26 cellular contexts compared by ENCODE assay signal in genomic region chr10:48696535-48696873, GRCh38. TPM values are rescaled to one million over a fixed set of nuclear protein-coding genes. Genes with fewer than 3 reads are reported as not detected.
"Had no signal": no experiment of that assay in that cellular context is flagged by ENCODE, and none has a peak within 500 bp of the region (broad histone marks: within the 10 kb centered on the region; RNA-seq: fewer than 3 reads in every experiment).

No MANE protein-coding gene starts in this region.

- H3K9me3 ChIP-seq: gastrocnemius medialis, heart right ventricle, mucosa of descending colon, prostate gland, right lobe of liver, suprapubic skin, thyroid gland, upper lobe of left lung, uterus had no signal

- H3K27ac Mint-ChIP-seq: natural killer cell had no signal

- H3K4me1 ChIP-seq: gastrocnemius medialis, parathyroid adenoma, prostate gland, right lobe of liver, suprapubic skin, thyroid gland, upper lobe of left lung, uterus had no signal

- H3K27me3 ChIP-seq: gastrocnemius medialis, heart right ventricle, right lobe of liver, suprapubic skin, thyroid gland, upper lobe of left lung, uterus had no signal

- H3K4me1 Mint-ChIP-seq: natural killer cell, neural crest cell had no signal

- H3K4me3 Mint-ChIP-seq: natural killer cell, neural crest cell had no signal

- H3K27ac ChIP-seq: coronary artery, gastrocnemius medialis, heart right ventricle, parathyroid adenoma, prostate gland, right lobe of liver, suprapubic skin, thyroid gland, upper lobe of left lung, uterus had no signal

- ATAC-seq: esophagus mucosa, gastrocnemius medialis, left lobe of liver, mucosa of descending colon, right lobe of liver had no signal

- H3K36me3 Mint-ChIP-seq: natural killer cell had no signal

- H3K36me3 ChIP-seq: gastrocnemius medialis, heart right ventricle, prostate gland, right lobe of liver, suprapubic skin, thyroid gland, upper lobe of left lung, uterus had no signal

- DNase-seq: effector CD4-positive, alpha-beta T cell; gastrocnemius medialis; heart right ventricle; hypothalamus; mammary epithelial cell; mucosa of descending colon; natural killer cell; occipital lobe; right lobe of liver; stimulated activated CD4-positive, alpha-beta T cell treated with anti-CD3 and anti-CD28 coated beads, Interleukin-15, amount 100 ng/mL, for 24 hours; stimulated activated CD4-positive, alpha-beta T cell treated with anti-CD3 and anti-CD28 coated beads, Interleukin-1b, Interleukin-23, amount 100 ng/mL, for 48 hours; stimulated activated CD4-positive, alpha-beta T cell treated with anti-CD3 and anti-CD28 coated beads, Interleukin-4, amount 100 ng/mL, for 24 hours; stimulated activated naive CD4-positive, alpha-beta T cell; thyroid gland; upper lobe of left lung; uterus had no signal

- H3K9me3 Mint-ChIP-seq: natural killer cell, neural crest cell had no signal

- H3K4me3 ChIP-seq: coronary artery, gastrocnemius medialis, heart right ventricle, mucosa of descending colon, prostate gland, right lobe of liver, suprapubic skin, thyroid gland, upper lobe of left lung, uterus had no signal

RNA-seq across cellular contexts. Expression of gene WDFY4, which starts 11.8 kb away (rescaled TPM):
- total RNA-seq: chondrocyte, fibroblast of villous mesenchyme, neural crest cell, renal cortical epithelial cell had no signal
